ENCODE assay signal across 18 cellular contexts in genomic region chr21:45408811-45409261, GRCh38. TPM values are rescaled to one million over a fixed set of nuclear protein-coding genes. Genes with fewer than 3 reads are reported as not detected.
A peak's percentile ranks its signal among the peaks of the same experiment; 100 is the strongest.
DNase-seq lines count a peak whose midpoint lies in the region; ATAC-seq, FAIRE-seq and TF ChIP-seq lines count a peak whose summit lies in the region.
"Had no signal": no experiment of that assay in that cellular context is flagged by ENCODE, and none has a peak within 500 bp of the region (broad histone marks: within the 10 kb centered on the region; RNA-seq: fewer than 3 reads in every experiment).

No MANE protein-coding gene starts in this region.

- no peaks in the 10 kb centered on the region for H3K9me3 ChIP-seq in HepG2 (ENCODE audit: low read length)
- no peaks in the 10 kb centered on the region for H3K9me3 ChIP-seq in smooth muscle cell (replicated peaks; ENCODE audit: low read depth)
- no peaks in the 10 kb centered on the region for H3K9me3 ChIP-seq in esophagus muscularis mucosa
- H3K9me3 ChIP-seq: BE2C had no signal

- DNase-seq in RPMI8226 (peak; percentile 47), erythroblast (lab: John Stamatoyannopoulos, UW) (peak; percentile 47 to 51), HepG2 (ENCODE audit: low spot score) (no peak), smooth muscle cell (lab: John Stamatoyannopoulos, UW; ENCODE audit: unreplicated experiment) (no peak), NCI-H774 (lab: John Stamatoyannopoulos, UW) (no peak), GM19240 (ENCODE audit: insufficient read length, low spot score) (no peak), esophagus muscularis mucosa (ENCODE audit: extremely low spot score) (no peak), NAMALWA (ENCODE audit: low spot score) (no peak)
- DNase-seq: activated CD4-positive, alpha-beta T cell treated with anti-CD3 and anti-CD28 coated beads, Interleukin-2, amount 10 ng/mL, durations not matched to agents 24 days and 14 days; activated T-cell treated with anti-CD3 and anti-CD28 coated beads, Interleukin-2, amount 50 U/mL, for 1 hour; BE2C; DMS153; foreskin keratinocyte; Karpas-422; NCI-H1436; NCI-H2227 treated with DMSO at 0.1 percent for 48 hours; T-helper 9 cell had no signal

- H3K9ac ChIP-seq in HepG2 (ENCODE audit: insufficient read depth, low read depth, low read length) (peak overlapping the region; percentile 72), smooth muscle cell (ENCODE audit: low read depth) (no peak overlapping the region)

- H3K4me3 ChIP-seq in HepG2 (replicated peaks in 1 of 3; ENCODE audit: insufficient read depth in 1 of 3, low read depth in 2 of 3, low read length in 3 of 3) (peak overlapping the region; percentile 48 to 74 (median 52)), smooth muscle cell (no peak overlapping the region), esophagus muscularis mucosa (no peak overlapping the region)

- POLR2A ChIA-PET in HepG2 (lab: Yijun Ruan, JAX) = interaction anchor here (1.0 to 8.9 kb wide), 5 partner anchors 15 to 121 kb away, joined by 3 to 210 read pairs (median 13); partner anchors contain the start of gene POFUT2

- TF ChIP-seq CTCF in HepG2 (CRISPR knock-in tag; IDR thresholded peaks at IDR 0.05) = no peak
- TF ChIP-seq CTCF in smooth muscle cell (IDR thresholded peaks at IDR 0.05; ENCODE audit: borderline replicate concordance, insufficient read depth, poor library complexity, severe bottlenecking) = no peak
- TF ChIP-seq CTCF in esophagus muscularis mucosa (IDR thresholded peaks at IDR 0.05) = no peak

- no peak for TF ChIP-seq EP300 in HepG2 (IDR thresholded peaks at IDR 0.05; ENCODE audit: low read depth in 2 of 2, low read length in 2 of 2)
- TF ChIP-seq EP300 in HepG2 (CRISPR knock-in tag; IDR thresholded peaks at IDR 0.05; ENCODE audit: borderline replicate concordance) = no peak
- TF ChIP-seq EP300 in esophagus muscularis mucosa (IDR thresholded peaks at IDR 0.05) = no peak

- H3K27ac ChIP-seq in HepG2 (ENCODE audit: extremely low read length, insufficient read depth, low read length) (peak overlapping the region; percentile 92), smooth muscle cell (ENCODE audit: low read depth) (peak overlapping the region; percentile 73), esophagus muscularis mucosa (replicated peaks in 1 of 4) (peak overlapping the region in 2 of 4 donors; percentile 15 to 34)
- H3K27ac ChIP-seq: foreskin keratinocyte had no signal

- WGBS in HepG2 (ENCODE audit: low lambda C conversion rate) = 60% methylated on average over 2 of the region's 9 CpGs
- WGBS in smooth muscle cell (ENCODE audit: low lambda C conversion rate) = 54% methylated on average over 9 of the region's 9 CpGs
- 85% methylated on average over 9 of the region's 9 CpGs for WGBS in esophagus muscularis mucosa

- CTCF ChIA-PET in HepG2 (lab: Yijun Ruan, JAX; ENCODE audit: low intra/inter-chr PET ratio, low total read pairs) = no interaction called here

- intact Hi-C loops in HepG2 (cut with micrococcal nuclease; ENCODE audit: unreplicated experiment) (loop anchor here (10.0 kb wide), 1 partner anchor 114 kb away; no protein-coding TSS in a partner anchor), esophagus muscularis mucosa (cut with DNase I) (no loop called here)

- H3F3A ChIP-seq in smooth muscle cell (ENCODE audit: low read depth) = peaks cover 33% of the 10 kb centered on the region

- peaks cover 0 to 6% of the 10 kb centered on the region in 2 experiments; a peak in 2 of 5 replicates for H3K27me3 ChIP-seq in HepG2 (ENCODE audit: control insufficient read depth in 1 of 2, insufficient read depth in 2 of 2, low read length in 2 of 2)
- H3K27me3 ChIP-seq in smooth muscle cell (ENCODE audit: low read depth) = no peaks in the 10 kb centered on the region
- peaks cover 0 to 11% (median 0%) of the 10 kb centered on the region in 4 donors for H3K27me3 ChIP-seq in esophagus muscularis mucosa
- H3K27me3 ChIP-seq: foreskin keratinocyte had no signal

- H3K4me2 ChIP-seq in HepG2 (ENCODE audit: low read depth, low read length) = peak overlapping the region; percentile 86
- peak overlapping the region; percentile 94 for H3K4me2 ChIP-seq in smooth muscle cell

- H3K4me1 ChIP-seq in HepG2 (ENCODE audit: insufficient read depth, low read length) = peaks cover 78% of the 10 kb centered on the region
- H3K4me1 ChIP-seq in smooth muscle cell (ENCODE audit: low read depth) = peaks cover 70% of the 10 kb centered on the region
- H3K4me1 ChIP-seq in esophagus muscularis mucosa = peaks cover 49 to 87% (median 72%) of the 10 kb centered on the region in 4 donors

- no peak for TF ChIP-seq POLR2A in erythroblast (IDR thresholded peaks at IDR 0.05; ENCODE audit: low read length)
- TF ChIP-seq POLR2A in HepG2 (IDR thresholded peaks at IDR 0.05; ENCODE audit: insufficient read depth in 1 of 2, low read depth in 2 of 2, low read length in 2 of 2) = no peak
- TF ChIP-seq POLR2A in esophagus muscularis mucosa (IDR thresholded peaks at IDR 0.05; ENCODE audit: low read depth) = no peak

- TF ChIP-seq RAD21 in HepG2 (CRISPR knock-in tag; IDR thresholded peaks at IDR 0.05) = no peak

- no peak; the same call in 2 of the 3 replicates for ATAC-seq in HepG2
- ATAC-seq: foreskin keratinocyte had no signal

- in situ Hi-C loops in HepG2 (cut with HindIII; ENCODE audit: extremely low pct_ligation_motif_present, low pct_unique_long_range_greater_than_20kb) = no loop called here

- H3K79me2 ChIP-seq in HepG2 (ENCODE audit: insufficient read depth, low read length) (peaks cover 75% of the 10 kb centered on the region), smooth muscle cell (ENCODE audit: low read depth) (peaks cover 80% of the 10 kb centered on the region)

- H2AFZ ChIP-seq in HepG2 (ENCODE audit: low read length) (no peak overlapping the region), smooth muscle cell (ENCODE audit: low read depth) (no peak overlapping the region)

- peaks cover 31% of the 10 kb centered on the region for H4K20me1 ChIP-seq in HepG2 (ENCODE audit: insufficient read depth, low read length)
- H4K20me1 ChIP-seq in smooth muscle cell (ENCODE audit: low read depth) = peaks cover 81% of the 10 kb centered on the region

- no peak for FAIRE-seq in HepG2 (lab: Jason Lieb, UNC)
- FAIRE-seq: GM18507 had no signal

- no TSS peak for BruUV-seq in HepG2 (replicated peaks; lab: Mats Ljungman, UMichigan)

- H3K36me3 ChIP-seq in HepG2 (replicated peaks in 1 of 2; ENCODE audit: control insufficient read depth in 1 of 2, insufficient read depth in 2 of 2, low read length in 2 of 2) (peaks cover 0 to 1% of the 10 kb centered on the region in 2 experiments; a peak in 2 of 5 replicates), smooth muscle cell (ENCODE audit: low read depth) (no peaks in the 10 kb centered on the region), esophagus muscularis mucosa (no peaks in the 10 kb centered on the region)
- H3K36me3 ChIP-seq: BE2C had no signal

TF ChIP-seq in HepG2, 621 proteins besides CTCF, POLR2A, EP300 and RAD21 (continues in another document):
- no peak for TF ChIP-seq TBX3 (IDR thresholded peaks at IDR 0.05; ENCODE audit: borderline replicate concordance)

RNA-seq across cellular contexts. Expression of gene COL18A1, which starts 3.9 kb away (rescaled TPM):
- 21.2 and 102 TPM in 2 replicates for total RNA-seq in HepG2 (2016; rRNA removed; fragmentation: Illumina TruSeq; extraction: Trizol)
- 5.5 and 5.6 TPM in 2 replicates for total RNA-seq in HepG2 (2016; cell fraction: cytosol; rRNA removed; fragmentation: Illumina TruSeq; extraction: Trizol; ENCODE audit: low read depth)
- total RNA-seq in HepG2 (2016; cell fraction: insoluble cytoplasmic fraction; rRNA removed; fragmentation: Illumina TruSeq; extraction: Trizol) = 18.4 and 106 TPM in 2 replicates
- total RNA-seq in HepG2 (2016; cell fraction: membrane; rRNA removed; fragmentation: Illumina TruSeq; extraction: Trizol) = 10.8 and 11.6 TPM in 2 replicates
- 122 and 150 TPM in 2 replicates for total RNA-seq in HepG2 (2016; cell fraction: nucleus; rRNA removed; fragmentation: Illumina TruSeq; extraction: Trizol)
- 79.0 and 128 TPM in 2 replicates for polyA plus RNA-seq in HepG2 (2011; rRNA removed)
- polyA plus RNA-seq in HepG2 (2011; cell fraction: cytosol; rRNA removed) = 51.6 and 89.8 TPM in 2 replicates
- 1,622 and 2,194 TPM in 2 replicates for polyA plus RNA-seq in HepG2 (2011; cell fraction: nucleus; rRNA removed)
- 59.0 and 129 TPM in 2 replicates for polyA plus RNA-seq in HepG2 (2012)
- polyA plus RNA-seq in HepG2 (2016; cell fraction: cytosol; fragmentation: Illumina TruSeq; extraction: Trizol; ENCODE audit: low read depth) = 4.3 and 4.4 TPM in 2 replicates
- 20.7 and 26.9 TPM in 2 replicates for polyA plus RNA-seq in HepG2 (2016; cell fraction: insoluble cytoplasmic fraction; fragmentation: Illumina TruSeq; extraction: Trizol; ENCODE audit: low read depth)
- 5.0 and 6.2 TPM in 2 replicates for polyA plus RNA-seq in HepG2 (2016; cell fraction: membrane; fragmentation: Illumina TruSeq; extraction: Trizol; ENCODE audit: low read depth)
- 308 and 331 TPM in 2 replicates for polyA plus RNA-seq in HepG2 (2016; cell fraction: nucleus; fragmentation: Illumina TruSeq; extraction: Trizol; ENCODE audit: insufficient read depth, low read depth)
- polyA minus RNA-seq in HepG2 (2011; rRNA and poly(A)+ RNA removed; ENCODE audit: low replicate concordance) = 0.09 and 44.3 TPM in 2 replicates
- 36.9 and 37.7 TPM in 2 replicates for polyA minus RNA-seq in HepG2 (2011; cell fraction: cytosol; rRNA and poly(A)+ RNA removed)
- polyA minus RNA-seq in HepG2 (2011; cell fraction: nucleus; rRNA and poly(A)+ RNA removed) = 46.7 and 51.1 TPM in 2 replicates
- total RNA-seq in smooth muscle cell = 192 and 240 TPM in 2 replicates
- 362 and 485 TPM in 2 replicates for polyA plus RNA-seq in smooth muscle cell
- 100 to 1,000 TPM in 3 of 4 donors, 10 to 100 TPM in 1; 97.7 to 173 (median 110) TPM for total RNA-seq in esophagus muscularis mucosa

Comparison
In these comparisons a context has a peak if more than half of its experiments do, and no peak if none do; other contexts are left out.
1. DNase-seq: peak in RPMI8226 (single experiment) and erythroblast (2 of 2); none in HepG2 (single experiment), smooth muscle cell (single experiment), NCI-H774 (single experiment), GM19240 (single experiment), esophagus muscularis mucosa (single experiment) and NAMALWA (single experiment).
2. H3K4me3 ChIP-seq: peak in HepG2 (3 of 3); none in smooth muscle cell (single experiment) and esophagus muscularis mucosa (0 of 4).